ENCODE assay signal across 8 cellular contexts in the genomic region with DNA sequence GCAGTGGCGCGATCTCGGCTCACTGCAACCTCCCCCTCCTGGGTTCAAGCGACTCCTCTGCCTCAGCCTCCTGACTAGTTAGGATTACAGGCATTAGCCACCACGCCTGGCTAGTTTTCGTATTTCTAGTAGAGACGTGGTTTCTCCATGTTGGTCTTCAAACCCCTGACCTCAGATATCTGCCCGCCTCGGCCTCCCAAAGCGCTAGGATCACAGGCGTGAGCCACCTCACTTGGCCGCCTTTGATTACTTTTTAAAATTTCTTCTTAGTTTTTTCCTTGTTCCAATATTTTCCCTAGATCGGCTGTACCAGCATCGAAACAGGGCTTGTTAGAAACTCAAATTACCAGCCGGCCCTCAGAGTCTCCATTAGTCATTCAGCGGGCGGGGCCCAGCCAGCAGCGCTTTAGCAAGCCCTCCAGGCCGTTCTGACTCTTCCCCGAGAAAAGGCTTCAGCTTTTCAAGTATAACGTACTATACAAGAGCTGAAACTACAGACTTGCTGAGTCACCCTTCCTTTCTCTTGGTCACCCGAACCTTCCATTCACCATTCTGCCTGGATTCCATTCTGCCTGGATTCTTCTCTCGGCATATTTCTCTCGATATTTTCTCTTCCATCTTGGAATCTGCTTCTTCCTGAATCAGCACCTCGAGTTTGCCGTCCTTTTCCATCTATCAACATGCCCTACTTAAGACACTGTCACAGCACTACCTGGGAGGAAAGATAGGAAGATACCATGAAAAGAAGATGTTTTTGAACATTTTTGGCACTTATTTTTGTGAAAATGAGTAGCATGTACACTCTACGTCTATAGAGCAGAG. TPM values are rescaled to one million over a fixed set of nuclear protein-coding genes. Genes with fewer than 3 reads are reported as not detected.
DNase-seq lines count a peak whose midpoint lies in the region; ATAC-seq and TF ChIP-seq lines count a peak whose summit lies in the region.

No MANE protein-coding gene starts in this region.

- TF ChIP-seq EP300 in sigmoid colon (IDR thresholded peaks at IDR 0.05) = no peak

- dilution Hi-C loops in mammary epithelial cell (cut with HindIII; ENCODE audit: low sequenced_read_pairs) = loop anchor here (5.0 kb wide), 1 partner anchor 38 kb away; no protein-coding TSS in a partner anchor

- peak overlapping the region; percentile 72 for H3K14ac ChIP-seq in trophoblast cell (ENCODE audit: low read length)

- H3K4me3 ChIP-seq in mammary epithelial cell (replicated peaks in 1 of 3; ENCODE audit: insufficient read depth in 1 of 3, low read depth in 2 of 3, low read length in 3 of 3) (no peak overlapping the region), trophoblast cell (ENCODE audit: low read depth, low read length) (no peak overlapping the region), sigmoid colon (no peak overlapping the region)

- WGBS in mammary epithelial cell (ENCODE audit: low coverage, missing lambda C conversion rate) = 56% methylated on average over 19 of the region's 27 CpGs
- no CpG with 5 or more reads among the region's 27 CpGs for WGBS in trophoblast cell (ENCODE audit: extremely low coverage, insufficient coverage, insufficient read length)
- 78 to 89% methylated on average over 27 of the region's 27 CpGs for WGBS in sigmoid colon, 2 donors

- H3K4me1 ChIP-seq in mammary epithelial cell (ENCODE audit: insufficient read depth, low read length) (peaks cover 8% of the 10 kb centered on the region), trophoblast cell (ENCODE audit: control insufficient read depth in 1 of 2, insufficient read depth in 2 of 2, low read length in 2 of 2) (peaks cover 0 to 8% of the 10 kb centered on the region in 2 experiments), sigmoid colon (no peaks in the 10 kb centered on the region)

- H3K23ac ChIP-seq in trophoblast cell (ENCODE audit: low read length) = no peak overlapping the region

- H4K8ac ChIP-seq in trophoblast cell (ENCODE audit: low read depth, low read length) = peak overlapping the region; percentile 77

- TF ChIP-seq CTCF in mammary epithelial cell (conservative IDR thresholded peaks at IDR 0.05 in 1 of 2, IDR thresholded peaks at IDR 0.05 in 1 of 2; ENCODE audit: extremely low read depth in 1 of 2, insufficient read depth in 1 of 2, low read depth in 1 of 2, low read length in 2 of 2) (no peak), sigmoid colon (IDR thresholded peaks at IDR 0.05) (no peak)

- in situ Hi-C loops in mammary epithelial cell (cut with MboI; ENCODE audit: low sequenced_read_pairs in 2 of 2) = no loop called here

- H3K27me3 ChIP-seq in mammary epithelial cell (ENCODE audit: insufficient read depth, low read length) (no peaks in the 10 kb centered on the region), trophoblast cell (ENCODE audit: insufficient read depth, low read length) (no peaks in the 10 kb centered on the region), sigmoid colon (no peaks in the 10 kb centered on the region)

- H4K20me1 ChIP-seq in mammary epithelial cell (ENCODE audit: insufficient read depth, low read length) = no peaks in the 10 kb centered on the region

- H2AFZ ChIP-seq in mammary epithelial cell (ENCODE audit: low read depth, low read length) = peak overlapping the region; percentile 90
- peak overlapping the region; percentile 77 for H2AFZ ChIP-seq in trophoblast cell (ENCODE audit: insufficient read depth, low read length, poor library complexity)

- DNase-seq in NCI-H510A (lab: John Stamatoyannopoulos, UW) (peak; percentile 2), NCI-H510A treated with DMSO at 0.1 percent for 48 hours (lab: John Stamatoyannopoulos, UW) (no peak), NCI-H2227 (lab: John Stamatoyannopoulos, UW; ENCODE audit: unreplicated experiment) (peak; percentile 61), mammary epithelial cell (peak; percentile 90), trophoblast cell (peak; percentile 97 to 99), NCI-H1694 treated with DMSO at 0.1 percent for 48 hours (lab: John Stamatoyannopoulos, UW) (no peak), sigmoid colon (no peak)

- H3K79me2 ChIP-seq in mammary epithelial cell (ENCODE audit: insufficient read depth, low read length) (no peaks in the 10 kb centered on the region), trophoblast cell (ENCODE audit: control insufficient read depth, insufficient read depth, low read length, poor library complexity) (no peaks in the 10 kb centered on the region)

- peak overlapping the region; percentile 40 for H4K12ac ChIP-seq in trophoblast cell (ENCODE audit: low read depth, low read length)

- H3K27ac ChIP-seq in mammary epithelial cell (ENCODE audit: insufficient read depth, low read depth, low read length) (peak overlapping the region; percentile 56), trophoblast cell (ENCODE audit: low read depth, low read length) (peak overlapping the region; percentile 89), sigmoid colon (no peak overlapping the region)

- H3K9me3 ChIP-seq in mammary epithelial cell (replicated peaks; ENCODE audit: insufficient read depth, low read length) (no peaks in the 10 kb centered on the region), trophoblast cell (ENCODE audit: insufficient read depth, low read depth, low read length) (no peaks in the 10 kb centered on the region), sigmoid colon (no peaks in the 10 kb centered on the region)

- H2AK5ac ChIP-seq in trophoblast cell (ENCODE audit: low read length) = no peak overlapping the region

- H3K18ac ChIP-seq in trophoblast cell (ENCODE audit: low read length) = peak overlapping the region; percentile 54

- BruUV-seq in mammary epithelial cell (replicated peaks; lab: Mats Ljungman, UMichigan) = no TSS peak

- no peak for ATAC-seq in GM21447 (IDR thresholded peaks at IDR 0.05; ENCODE audit: unreplicated experiment)

- peak overlapping the region; percentile 93 for H2BK120ac ChIP-seq in trophoblast cell (ENCODE audit: insufficient read depth, low read length, poor library complexity)

- intact Hi-C loops in mammary epithelial cell (cut with micrococcal nuclease) (loop anchor here (2.0 kb wide), 1 partner anchor 14 kb away; no protein-coding TSS in a partner anchor), sigmoid colon (cut with DNase I) (no loop called here)

- no peak overlapping the region for H3K9ac ChIP-seq in mammary epithelial cell (ENCODE audit: insufficient read depth, low read length)
- no peak overlapping the region for H3K9ac ChIP-seq in trophoblast cell (ENCODE audit: low read length)

- H2BK12ac ChIP-seq in trophoblast cell (ENCODE audit: low read length) = peak overlapping the region; percentile 46

- peak overlapping the region; percentile 12 for H3K4ac ChIP-seq in trophoblast cell (ENCODE audit: low read depth, low read length)

- no peak for TF ChIP-seq POLR2A in sigmoid colon (IDR thresholded peaks at IDR 0.05)

- CTCF ChIA-PET in mammary epithelial cell (lab: Charles Lee; ENCODE audit: low non-redundant PET) = no interaction called here

- H2BK5ac ChIP-seq in trophoblast cell (ENCODE audit: low read depth, low read length, poor library complexity) = peak overlapping the region; percentile 74

- no peaks in the 10 kb centered on the region for H3K36me3 ChIP-seq in mammary epithelial cell (ENCODE audit: insufficient read depth, low read length)
- no peaks in the 10 kb centered on the region for H3K36me3 ChIP-seq in trophoblast cell (ENCODE audit: control insufficient read depth in 1 of 2, insufficient read depth in 2 of 2, low read length in 2 of 2)
- no peaks in the 10 kb centered on the region for H3K36me3 ChIP-seq in sigmoid colon

- H3K4me2 ChIP-seq in mammary epithelial cell (ENCODE audit: insufficient read depth, low read depth, low read length) (peak overlapping the region; percentile 12), trophoblast cell (ENCODE audit: low read length) (no peak overlapping the region)

- H4K91ac ChIP-seq in trophoblast cell (ENCODE audit: low read depth, low read length) = peak overlapping the region; percentile 85

- peaks cover 16% of the 10 kb centered on the region for H3K79me1 ChIP-seq in trophoblast cell (ENCODE audit: low read length)

RNA-seq across cellular contexts. Expression of a gene that starts 6.7 kb away (rescaled TPM):
- 100 to 1,000 TPM; 194 to 217 TPM for total RNA-seq in mammary epithelial cell
- polyA plus RNA-seq in mammary epithelial cell = 184 TPM
- 258 TPM for polyA minus RNA-seq in mammary epithelial cell
- polyA plus RNA-seq in trophoblast cell (2013) = 229 and 231 TPM in 2 replicates
- 100 to 1,000 TPM; 107 to 118 (median 113) TPM for total RNA-seq in sigmoid colon
- 10 to 100 TPM; 63.1 to 92.5 (median 65.7) TPM for polyA plus RNA-seq in sigmoid colon

Comparison
In these comparisons a context has a peak if more than half of its experiments do, and no peak if none do; other contexts are left out.
1. DNase-seq: peak in NCI-H510A (single experiment), NCI-H2227 (single experiment), mammary epithelial cell (single experiment) and trophoblast cell (2 of 2); none in NCI-H510A treated with DMSO at 0.1 percent for 48 hours (single experiment), NCI-H1694 treated with DMSO at 0.1 percent for 48 hours (single experiment) and sigmoid colon (single experiment).
2. H3K27ac ChIP-seq: peak in mammary epithelial cell (single experiment) and trophoblast cell (single experiment); none in sigmoid colon (0 of 4).